In the genomic region with DNA sequence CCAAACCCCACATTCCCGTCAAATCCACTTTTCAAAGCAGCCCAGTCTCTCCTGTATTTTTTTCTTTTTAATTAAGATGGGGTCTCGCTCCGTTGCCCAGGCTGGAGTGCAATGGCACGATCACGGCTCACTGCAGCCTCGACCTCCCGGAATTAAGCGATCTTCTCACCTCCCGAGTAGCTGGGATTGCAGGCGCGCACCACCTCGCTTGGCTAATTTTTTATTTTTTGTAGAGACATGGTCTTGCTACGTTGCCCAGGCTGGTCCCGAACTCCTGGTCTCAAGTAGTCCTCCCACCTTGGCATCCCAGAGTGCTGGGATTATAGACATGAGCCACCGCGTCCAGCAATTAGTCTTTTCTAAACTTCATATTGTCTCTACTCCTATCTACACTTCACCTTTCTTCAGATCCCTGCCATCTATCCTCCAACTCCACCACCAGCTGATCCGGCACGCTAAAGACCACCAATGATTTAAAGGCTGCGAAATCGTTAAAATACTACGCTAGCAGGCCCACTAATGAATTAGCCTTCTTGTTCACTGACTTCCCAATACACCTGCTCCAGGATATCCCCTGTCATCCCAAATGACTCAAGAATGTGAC, we compare ENCODE assay signal across 7 cellular contexts. TPM values are rescaled to one million over a fixed set of nuclear protein-coding genes. Genes with fewer than 3 reads are reported as not detected.
A peak's percentile ranks its signal among the peaks of the same experiment; 100 is the strongest.
DNase-seq lines count a peak whose midpoint lies in the region; ATAC-seq and TF ChIP-seq lines count a peak whose summit lies in the region.

No MANE protein-coding gene starts in this region.

- H3K36me3 ChIP-seq in kidney epithelial cell (ENCODE audit: control insufficient read depth, insufficient read depth, low read length), result peaks cover 2% of the 10 kb centered on the region

- TF ChIP-seq CTCF in kidney epithelial cell (IDR thresholded peaks at IDR 0.05; ENCODE audit: insufficient read depth, low read length, poor library complexity, severe bottlenecking), result no peak

- H3K4me3 ChIP-seq in Jurkat, Clone E6-1 (ENCODE audit: low read length), result peak overlapping the region; percentile 83
- H3K4me3 ChIP-seq in kidney epithelial cell (ENCODE audit: low read depth, low read length), result peak overlapping the region; percentile 95

- no peak for DNase-seq in Jurkat, Clone E6-1 (ENCODE audit: low read depth, low spot score)
- DNase-seq in kidney epithelial cell (ENCODE audit: low read depth) (no peak), substantia nigra (lab: John Stamatoyannopoulos, UW) (peak in 6 of 49 donors; percentile 5 to 37 (median 16)), HuH-7 (ENCODE audit: low spot score) (no peak), GOT3 (lab: John Stamatoyannopoulos, UW) (no peak)

- ATAC-seq in GM19455 (IDR thresholded peaks at IDR 0.05; ENCODE audit: unreplicated experiment), result no peak

- peak overlapping the region; percentile 31 for H3K27ac ChIP-seq in angular gyrus (ENCODE audit: low read depth, low read length)
- H3K27ac ChIP-seq in substantia nigra (ENCODE audit: low read depth, low read length, poor library complexity, severe bottlenecking), result peak overlapping the region; percentile 80

- H3K27me3 ChIP-seq in kidney epithelial cell (ENCODE audit: control insufficient read depth, insufficient read depth, low read length), result no peaks in the 10 kb centered on the region

RNA-seq across cellular contexts. Expression of a gene that starts 0.5 kb away (rescaled TPM):
- 25.5 TPM for polyA plus RNA-seq in Jurkat, Clone E6-1 (2012; ENCODE audit: insufficient read depth, insufficient read length)
- total RNA-seq in kidney epithelial cell, result 19.7 and 25.9 TPM in 2 replicates

RNA-seq across cellular contexts. Expression of a gene that starts 37.5 kb away (rescaled TPM):
- 30.9 TPM for polyA plus RNA-seq in Jurkat, Clone E6-1 (2012; ENCODE audit: insufficient read depth, insufficient read length)
- 28.0 and 33.9 TPM in 2 replicates for total RNA-seq in kidney epithelial cell

RNA-seq across cellular contexts. Expression of a gene that starts 44.1 kb away (rescaled TPM):
- polyA plus RNA-seq in Jurkat, Clone E6-1 (2012; ENCODE audit: insufficient read depth, insufficient read length), result 51.1 TPM
- 10.3 and 17.7 TPM in 2 replicates for total RNA-seq in kidney epithelial cell

RNA-seq across cellular contexts. Expression of a gene that starts 56.6 kb away (rescaled TPM):
- 57.7 TPM for polyA plus RNA-seq in Jurkat, Clone E6-1 (2012; ENCODE audit: insufficient read depth, insufficient read length)
- 81.7 and 92.8 TPM in 2 replicates for total RNA-seq in kidney epithelial cell
